Comparison of ENCODE assay signal across 29 cellular contexts in the genomic region with DNA sequence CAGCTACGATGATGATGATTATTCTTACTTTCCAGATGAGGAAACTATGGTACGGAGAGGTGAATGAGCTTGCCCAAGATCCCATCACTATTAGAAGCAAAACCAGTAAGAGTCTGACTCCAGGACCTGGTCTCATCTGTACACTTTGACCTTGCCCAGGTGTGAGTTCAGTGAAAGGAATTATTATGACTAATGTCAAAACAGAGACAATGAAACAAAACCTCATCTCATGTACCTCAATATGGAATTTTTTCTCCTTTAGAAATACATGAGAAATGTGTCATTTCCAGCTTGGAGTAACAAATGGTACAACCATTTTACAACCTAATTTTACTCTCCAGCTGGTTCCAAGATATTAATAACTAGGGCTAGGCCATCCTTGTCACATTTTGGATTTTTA.
DNase-seq lines count a peak whose midpoint lies in the region; ATAC-seq and TF ChIP-seq lines count a peak whose summit lies in the region.
"Had no signal": no experiment of that assay in that cellular context is flagged by ENCODE, and none has a peak within 500 bp of the region (broad histone marks: within the 10 kb centered on the region; RNA-seq: fewer than 3 reads in every experiment).

No MANE protein-coding gene starts in this region.

- H3K4me1 ChIP-seq in RWPE2 (ENCODE audit: insufficient read depth, poor library complexity, severe bottlenecking), result peaks cover 29% of the 10 kb centered on the region

- no peak overlapping the region for H3K27ac Mint-ChIP-seq in stimulated activated naive B cell treated with anti-CD40 and anti-IgM and Interleukin-4, amounts not matched to agents 10 μg/mL and 1 μg/mL and 100 μg/mL, for 72 hours
- H3K27ac Mint-ChIP-seq: activated CD8-positive, alpha-beta T cell treated with anti-CD3 and anti-CD28 coated beads, Interleukin-2, amount 10 ng/mL, durations not matched to agents 7 days and 5 days; activated naive CD4-positive, alpha-beta T cell treated with anti-CD3 and anti-CD28 coated beads, Interleukin-2, amount 10 ng/mL, durations not matched to agents 7 days and 5 days; progenitor cell of endocrine pancreas; T-helper 2 cell treated with Interferon-gamma antibody and Interleukin-4, amounts not matched to agents 5 μg/mL and 100 μg/mL, for 36 hours had no signal

- ATAC-seq in RWPE2 (ENCODE audit: low read depth), result peak; percentile 91
- no peak for ATAC-seq in stimulated activated naive B cell treated with anti-CD40 and anti-IgM and Interleukin-4, amounts not matched to agents 10 μg/mL and 1 μg/mL and 100 μg/mL, for 72 hours (replicated peaks)
- ATAC-seq: activated CD8-positive, alpha-beta T cell treated with anti-CD3 and anti-CD28 coated beads, Interleukin-2, amount 10 ng/mL, durations not matched to agents 7 days and 5 days; K562 had no signal

- peaks cover 18 to 20% of the 10 kb centered on the region in 2 donors for H3K27me3 Mint-ChIP-seq in stimulated activated naive B cell treated with anti-CD40 and anti-IgM and Interleukin-4, amounts not matched to agents 10 μg/mL and 1 μg/mL and 100 μg/mL, for 72 hours
- H3K27me3 Mint-ChIP-seq: progenitor cell of endocrine pancreas had no signal

- H3K4me3 Mint-ChIP-seq in stimulated activated naive B cell treated with anti-CD40 and anti-IgM and Interleukin-4, amounts not matched to agents 10 μg/mL and 1 μg/mL and 100 μg/mL, for 72 hours, result no peak overlapping the region
- H3K4me3 Mint-ChIP-seq: activated CD8-positive, alpha-beta T cell treated with anti-CD3 and anti-CD28 coated beads, Interleukin-2, amount 10 ng/mL, durations not matched to agents 7 days and 5 days; activated naive CD4-positive, alpha-beta T cell treated with anti-CD3 and anti-CD28 coated beads, Interleukin-2, amount 10 ng/mL, durations not matched to agents 7 days and 5 days; T-helper 2 cell treated with Interferon-gamma antibody and Interleukin-4, amounts not matched to agents 5 μg/mL and 100 μg/mL, for 36 hours had no signal

- H3K4me3 ChIP-seq in RWPE2 (ENCODE audit: severe bottlenecking), result no peak overlapping the region
- H3K4me3 ChIP-seq in epithelial cell of esophagus (ENCODE audit: low read length), result no peak overlapping the region
- H3K4me3 ChIP-seq: esophagus muscularis mucosa, heart left ventricle, K562, right lobe of liver had no signal

- no peaks in the 10 kb centered on the region for H3K9me3 ChIP-seq in RWPE2 (ENCODE audit: severe bottlenecking)
- H3K9me3 ChIP-seq: esophagus muscularis mucosa, heart left ventricle, right lobe of liver had no signal

- H3K4me1 Mint-ChIP-seq in stimulated activated naive B cell treated with anti-CD40 and anti-IgM and Interleukin-4, amounts not matched to agents 10 μg/mL and 1 μg/mL and 100 μg/mL, for 72 hours, result peaks cover 21 to 32% of the 10 kb centered on the region in 2 donors

- TF ChIP-seq CTCF in RWPE2 (IDR thresholded peaks at IDR 0.05; ENCODE audit: poor library complexity, severe bottlenecking), result no peak
- TF ChIP-seq CTCF in epithelial cell of esophagus (IDR thresholded peaks at IDR 0.05; ENCODE audit: insufficient read depth, low read depth, low read length, missing control alignments), result no peak

- H3K36me3 ChIP-seq in RWPE2 (ENCODE audit: low read depth), result no peaks in the 10 kb centered on the region
- H3K36me3 ChIP-seq: esophagus muscularis mucosa, heart left ventricle, right lobe of liver had no signal

- H3K27ac ChIP-seq in RWPE2 (ENCODE audit: poor library complexity, severe bottlenecking), result peak overlapping the region; percentile 81

- peaks cover 0 to 3% of the 10 kb centered on the region in 2 donors for H3K36me3 Mint-ChIP-seq in stimulated activated naive B cell treated with anti-CD40 and anti-IgM and Interleukin-4, amounts not matched to agents 10 μg/mL and 1 μg/mL and 100 μg/mL, for 72 hours

- H3K27me3 ChIP-seq in RWPE2 (ENCODE audit: insufficient read depth, poor library complexity, severe bottlenecking), result no peaks in the 10 kb centered on the region
- H3K27me3 ChIP-seq: esophagus muscularis mucosa, heart left ventricle, right lobe of liver had no signal

- H3K9me3 Mint-ChIP-seq in stimulated activated naive B cell treated with anti-CD40 and anti-IgM and Interleukin-4, amounts not matched to agents 10 μg/mL and 1 μg/mL and 100 μg/mL, for 72 hours, result no peaks in the 10 kb centered on the region
- H3K9me3 Mint-ChIP-seq: activated naive CD4-positive, alpha-beta T cell treated with anti-CD3 and anti-CD28 coated beads, Interleukin-2, amount 10 ng/mL, durations not matched to agents 7 days and 5 days; T-helper 2 cell treated with Interferon-gamma antibody and Interleukin-4, amounts not matched to agents 5 μg/mL and 100 μg/mL, for 36 hours had no signal

- peak; percentile 37 for DNase-seq in HT1080 (ENCODE audit: low read depth)
- no peak for DNase-seq in RWPE2 (ENCODE audit: low spot score)
- DNase-seq in epithelial cell of esophagus (ENCODE audit: low read depth), result peak; percentile 86
- peak; percentile 45 for DNase-seq in superior temporal gyrus (ENCODE audit: extremely low spot score)
- DNase-seq in germinal center (ENCODE audit: low spot score), result no peak
- no peak for DNase-seq in DMS79 treated with DMSO at 0.1 percent for 48 hours (lab: John Stamatoyannopoulos, UW)
- DNase-seq in stimulated activated naive B cell treated with anti-CD40 and anti-IgM and Interleukin-4, amounts not matched to agents 10 μg/mL and 1 μg/mL and 100 μg/mL, for 72 hours, result no peak
- DNase-seq: activated CD4-positive, alpha-beta T cell treated with anti-CD3 and anti-CD28 coated beads for 1 hour; activated CD8-positive, alpha-beta T cell treated with anti-CD3 and anti-CD28 coated beads, Interleukin-2, amount 10 ng/mL, durations not matched to agents 7 days and 5 days; activated naive CD4-positive, alpha-beta T cell treated with anti-CD3 and anti-CD28 coated beads, Interleukin-2, amount 10 ng/mL, durations not matched to agents 7 days and 5 days; amniotic stem cell; C1 segment of cervical spinal cord; effector memory CD4-positive, alpha-beta T cell; foreskin fibroblast; GOT3; heart left ventricle; islet precursor cell; naive B cell; NCI-H1417 treated with DMSO at 0.1 percent for 48 hours; NCI-H2081; NCI-H526; NK-92 treated with Interleukin-12 subunit alpha and Interleukin-12 subunit beta, amount 100 ng/mL, for 24 hours; right lobe of liver; SHP77; stimulated activated CD4-positive, alpha-beta T cell treated with anti-CD3 and anti-CD28 coated beads, Interleukin-4, amount 100 ng/mL, for 1 hour had no signal

Comparison
In these comparisons a context has a peak if more than half of its experiments do, and no peak if none do; other contexts are left out.
1. DNase-seq: peak in HT1080 (single experiment), epithelial cell of esophagus (single experiment) and superior temporal gyrus (single experiment); none in RWPE2 (single experiment), germinal center (single experiment), DMS79 treated with DMSO at 0.1 percent for 48 hours (single experiment) and stimulated activated naive B cell treated with anti-CD40 and anti-IgM and Interleukin-4, amounts not matched to agents 10 μg/mL and 1 μg/mL and 100 μg/mL, for 72 hours (single experiment).